In genomic region chr19:11347546-11347945, GRCh38 we compare ENCODE assay signal across 12 cellular contexts. TPM values are rescaled to one million over a fixed set of nuclear protein-coding genes. Genes with fewer than 3 reads are reported as not detected.
DNase-seq lines count a peak whose midpoint lies in the region; ATAC-seq and TF ChIP-seq lines count a peak whose summit lies in the region.
"Had no signal": no experiment of that assay in that cellular context is flagged by ENCODE, and none has a peak within 500 bp of the region (broad histone marks: within the 10 kb centered on the region; RNA-seq: fewer than 3 reads in every experiment).

No MANE protein-coding gene starts in this region.

- intact Hi-C loops in CD4-positive, alpha-beta memory T cell (cut with micrococcal nuclease): no loop called here
- intact Hi-C loops in right lobe of liver (cut with DNase I): no loop called here

- no peaks in the 10 kb centered on the region for H3K9me3 ChIP-seq in CD4-positive, alpha-beta memory T cell (ENCODE audit: control insufficient read depth in 1 of 2, low read length in 2 of 2)
- no peaks in the 10 kb centered on the region for H3K9me3 ChIP-seq in right lobe of liver

- no peaks in the 10 kb centered on the region for H3K27me3 ChIP-seq in CD4-positive, alpha-beta memory T cell (ENCODE audit: insufficient read depth, low read length)
- H3K27me3 ChIP-seq in right lobe of liver: no peaks in the 10 kb centered on the region

- no peak overlapping the region for H3K4me3 ChIP-seq in CD4-positive, alpha-beta memory T cell (ENCODE audit: low read length in 2 of 2)
- no peak overlapping the region for H3K4me3 ChIP-seq in right lobe of liver

- H3K27ac Mint-ChIP-seq in CD4-positive, alpha-beta memory T cell: peak overlapping the region in 5 of 7 donors; percentile 64 to 98 (median 80)
- no peak overlapping the region for H3K27ac Mint-ChIP-seq in activated naive CD8-positive, alpha-beta T cell treated with anti-CD3 and anti-CD28 coated beads for 36 hours
- no peak overlapping the region for H3K27ac Mint-ChIP-seq in neural crest cell (ENCODE audit: unreplicated experiment)

- no peak for ATAC-seq in right lobe of liver

- DNase-seq in CD4-positive, alpha-beta memory T cell: no peak
- DNase-seq in KBM-7 (peak; percentile 32), neural crest cell (ENCODE audit: low read depth, low spot score) (no peak), right lobe of liver (no peak), NCI-H446 (lab: John Stamatoyannopoulos, UW) (no peak), NCI-H1048 (lab: John Stamatoyannopoulos, UW) (no peak)
- DNase-seq in activated naive CD8-positive, alpha-beta T cell treated with anti-CD3 and anti-CD28 coated beads for 36 hours: no peak
- DNase-seq: activated CD4-positive, alpha-beta T cell treated with anti-CD3 and anti-CD28 coated beads, Interleukin-2, amount 50 U/mL, for 4 hours; aorta; foreskin melanocyte; KG1; NCI-H187 had no signal

- WGBS in right lobe of liver (ENCODE audit: insufficient coverage, low coverage, low lambda C conversion rate, missing lambda C conversion rate): 73% methylated on average over 3 of the region's 5 CpGs

- peaks cover 17% of the 10 kb centered on the region for H3K4me1 ChIP-seq in CD4-positive, alpha-beta memory T cell (ENCODE audit: insufficient read depth, low read length)
- H3K4me1 ChIP-seq in right lobe of liver: peaks cover 0 to 26% (median 6%) of the 10 kb centered on the region in 4 donors

- POLR2A ChIA-PET in CD4-positive, alpha-beta memory T cell (lab: Charles Lee; ENCODE audit: partially characterized antibody): interaction anchor here (2.7 to 6.2 kb wide), 2 partner anchors 27 to 33 kb away, joined by 18 to 54 read pairs; partner anchors contain the start of gene SWSAP1

- TF ChIP-seq POLR2A in right lobe of liver (IDR thresholded peaks at IDR 0.05): no peak

- in situ Hi-C loops in KBM-7 (cut with MboI; ENCODE audit: low pct_unique_long_range_greater_than_20kb, low sequenced_read_pairs): no loop called here

- peaks cover 17 to 32% (median 25%) of the 10 kb centered on the region in 4 donors for H3K4me1 Mint-ChIP-seq in CD4-positive, alpha-beta memory T cell
- H3K4me1 Mint-ChIP-seq in activated naive CD8-positive, alpha-beta T cell treated with anti-CD3 and anti-CD28 coated beads for 36 hours: peaks cover 26% of the 10 kb centered on the region
- H3K4me1 Mint-ChIP-seq in neural crest cell: peaks cover 24% of the 10 kb centered on the region

- H3K36me3 ChIP-seq in CD4-positive, alpha-beta memory T cell (ENCODE audit: insufficient read depth, low read length): no peaks in the 10 kb centered on the region
- H3K36me3 ChIP-seq in right lobe of liver: peaks cover 0 to 4% (median 0%) of the 10 kb centered on the region in 4 donors

- peaks cover 5 to 7% of the 10 kb centered on the region in 2 donors for H3K36me3 Mint-ChIP-seq in CD4-positive, alpha-beta memory T cell
- peaks cover 8% of the 10 kb centered on the region for H3K36me3 Mint-ChIP-seq in activated naive CD8-positive, alpha-beta T cell treated with anti-CD3 and anti-CD28 coated beads for 36 hours
- no peaks in the 10 kb centered on the region for H3K36me3 Mint-ChIP-seq in neural crest cell (ENCODE audit: low read depth)

- peaks cover 0 to 6% (median 0%) of the 10 kb centered on the region in 8 donors for H3K9me3 Mint-ChIP-seq in CD4-positive, alpha-beta memory T cell
- peaks cover 10% of the 10 kb centered on the region for H3K9me3 Mint-ChIP-seq in activated naive CD8-positive, alpha-beta T cell treated with anti-CD3 and anti-CD28 coated beads for 36 hours
- peaks cover 3% of the 10 kb centered on the region for H3K9me3 Mint-ChIP-seq in neural crest cell

- H3K27ac ChIP-seq in CD4-positive, alpha-beta memory T cell (ENCODE audit: low read depth, low read length): no peak overlapping the region
- no peak overlapping the region for H3K27ac ChIP-seq in right lobe of liver

- TF ChIP-seq CTCF in neural crest cell (conservative IDR thresholded peaks at IDR 0.05): no peak
- no peak for TF ChIP-seq CTCF in right lobe of liver (IDR thresholded peaks at IDR 0.05)

- no peaks in the 10 kb centered on the region for H3K27me3 Mint-ChIP-seq in CD4-positive, alpha-beta memory T cell
- no peaks in the 10 kb centered on the region for H3K27me3 Mint-ChIP-seq in activated naive CD8-positive, alpha-beta T cell treated with anti-CD3 and anti-CD28 coated beads for 36 hours
- no peaks in the 10 kb centered on the region for H3K27me3 Mint-ChIP-seq in neural crest cell (ENCODE audit: low read depth)

- CTCF ChIA-PET in CD4-positive, alpha-beta memory T cell (lab: Charles Lee; ENCODE audit: partially characterized antibody): interaction anchor here (1.0 to 2.3 kb wide), 2 partner anchors 31 to 33 kb away, joined by 3 to 12 read pairs; no protein-coding TSS in a partner anchor

- peak overlapping the region; percentile 30 to 98 (median 97) for H3K4me3 Mint-ChIP-seq in CD4-positive, alpha-beta memory T cell
- H3K4me3 Mint-ChIP-seq in activated naive CD8-positive, alpha-beta T cell treated with anti-CD3 and anti-CD28 coated beads for 36 hours: peak overlapping the region; percentile 96
- H3K4me3 Mint-ChIP-seq in neural crest cell: peak overlapping the region; percentile 96

RNA-seq across cellular contexts. Expression of gene CCDC159, which starts 1.2 kb away (rescaled TPM):
- 10 to 100 TPM; 90.7 to 91.8 TPM for total RNA-seq in CD4-positive, alpha-beta memory T cell
- 10 to 100 TPM in 1 of 2 donors, 1 to 10 TPM in 1; 9.2 to 16.8 TPM for polyA plus RNA-seq in CD4-positive, alpha-beta memory T cell
- total RNA-seq in activated naive CD8-positive, alpha-beta T cell treated with anti-CD3 and anti-CD28 coated beads for 36 hours: 1 to 10 TPM; 6.9 to 8.3 TPM
- total RNA-seq in neural crest cell (7.0 and 10.3 TPM in 2 replicates), right lobe of liver (10 to 100 TPM in 5 of 6 experiments, 1 to 10 TPM in 1; 8.4 to 27.9 (median 23.4) TPM)

RNA-seq across cellular contexts. Expression of gene TMEM205, which starts 1.5 kb away (rescaled TPM):
- 10 to 100 TPM; 26.1 to 28.5 TPM for total RNA-seq in CD4-positive, alpha-beta memory T cell
- polyA plus RNA-seq in CD4-positive, alpha-beta memory T cell: 10 to 100 TPM; 56.1 to 86.3 TPM
- total RNA-seq in activated naive CD8-positive, alpha-beta T cell treated with anti-CD3 and anti-CD28 coated beads for 36 hours: 10 to 100 TPM; 20.1 to 22.5 TPM
- total RNA-seq in neural crest cell: 34.8 and 36.1 TPM in 2 replicates
- 100 to 1,000 TPM; 138 to 605 (median 165) TPM for total RNA-seq in right lobe of liver

RNA-seq across cellular contexts. Expression of gene PLPPR2, which starts 7.7 kb away (rescaled TPM):
- 10 to 100 TPM; 10.9 to 12.2 TPM for total RNA-seq in CD4-positive, alpha-beta memory T cell
- 1 to 10 TPM in 1 of 2 donors, under 1 TPM in 1; 0.16 to 1.1 TPM for polyA plus RNA-seq in CD4-positive, alpha-beta memory T cell
- total RNA-seq in activated naive CD8-positive, alpha-beta T cell treated with anti-CD3 and anti-CD28 coated beads for 36 hours: 1 to 10 TPM in 1 of 2 experiments, under 1 TPM in 1; 0.70 to 1.2 TPM
- total RNA-seq in neural crest cell: 10.3 and 12.3 TPM in 2 replicates
- total RNA-seq in right lobe of liver: 10 to 100 TPM in 3 of 6 experiments, 1 to 10 TPM in 3; 6.7 to 17.5 (median 10.2) TPM

RNA-seq across cellular contexts. Expression of gene RAB3D, which starts 8.1 kb away (rescaled TPM):
- total RNA-seq in CD4-positive, alpha-beta memory T cell: 1 to 10 TPM; 6.0 to 8.6 TPM
- 1 to 10 TPM; 1.9 to 2.5 TPM for polyA plus RNA-seq in CD4-positive, alpha-beta memory T cell
- 1 to 10 TPM; 3.2 to 4.2 TPM for total RNA-seq in activated naive CD8-positive, alpha-beta T cell treated with anti-CD3 and anti-CD28 coated beads for 36 hours
- total RNA-seq in neural crest cell (15.1 and 15.4 TPM in 2 replicates), right lobe of liver (1 to 10 TPM; 2.7 to 4.5 (median 4.0) TPM)

RNA-seq across cellular contexts. Expression of gene SWSAP1, which starts 26.9 kb away (rescaled TPM):
- 1 to 10 TPM; 4.0 to 4.8 TPM for total RNA-seq in CD4-positive, alpha-beta memory T cell
- polyA plus RNA-seq in CD4-positive, alpha-beta memory T cell: 1 to 10 TPM; 6.4 to 6.5 TPM
- 1 to 10 TPM; 2.1 to 2.2 TPM for total RNA-seq in activated naive CD8-positive, alpha-beta T cell treated with anti-CD3 and anti-CD28 coated beads for 36 hours
- total RNA-seq in neural crest cell (2.9 and 3.5 TPM in 2 replicates), right lobe of liver (1 to 10 TPM; 1.4 to 2.7 (median 2.3) TPM)

Comparison
In these comparisons a context has a peak if more than half of its experiments do, and no peak if none do; other contexts are left out.
1. H3K27ac Mint-ChIP-seq: peak in CD4-positive, alpha-beta memory T cell (5 of 7); none in activated naive CD8-positive, alpha-beta T cell treated with anti-CD3 and anti-CD28 coated beads for 36 hours (single experiment) and neural crest cell (single experiment).
2. Peak in every context shown above with its lines, with median percentiles within 50 percentile points of each other: H3K4me3 Mint-ChIP-seq.